20 cellular contexts compared by ENCODE assay signal in genomic region chr7:101094376-101094775, GRCh38. TPM values are rescaled to one million over a fixed set of nuclear protein-coding genes. Genes with fewer than 3 reads are reported as not detected.
DNase-seq lines count a peak whose midpoint lies in the region; ATAC-seq, FAIRE-seq and TF ChIP-seq lines count a peak whose summit lies in the region.
"Had no signal": no experiment of that assay in that cellular context is flagged by ENCODE, and none has a peak within 500 bp of the region (broad histone marks: within the 10 kb centered on the region; RNA-seq: fewer than 3 reads in every experiment).

No MANE protein-coding gene starts in this region.

- H3K27ac ChIP-seq in breast epithelium (no peak overlapping the region), astrocyte (ENCODE audit: low read depth, low read length) (peak overlapping the region; percentile 93), HepG2 (ENCODE audit: extremely low read length, insufficient read depth, low read length) (no peak overlapping the region), aorta (ENCODE audit: low read depth in 1 of 2, low read length in 2 of 2) (peak overlapping the region in 1 of 2 donors; percentile 64)
- H3K27ac ChIP-seq: 22Rv1, HL-60, left ventricle myocardium inferior had no signal

- H3K27ac Mint-ChIP-seq in MCF 10A (ENCODE audit: low read depth, unreplicated experiment) = peak overlapping the region; percentile 55
- peak overlapping the region; percentile 79 for H3K27ac Mint-ChIP-seq in astrocyte (ENCODE audit: unreplicated experiment)
- H3K27ac Mint-ChIP-seq: activated B cell treated with CpG ODN at 0.5 μM for 24 hours; activated CD8-positive, alpha-beta T cell treated with anti-CD3 and anti-CD28 coated beads for 36 hours; T-helper 2 cell treated with Interferon-gamma antibody and Interleukin-4, amounts not matched to agents 5 μg/mL and 100 μg/mL, for 36 hours had no signal

- no TSS peak for BruUV-seq in MCF 10A (replicated peaks; lab: Mats Ljungman, UMichigan)
- no TSS peak for BruUV-seq in HepG2 (replicated peaks; lab: Mats Ljungman, UMichigan)

- no peak for TF ChIP-seq POLR2A in breast epithelium (IDR thresholded peaks at IDR 0.05)
- TF ChIP-seq POLR2A in HepG2 (IDR thresholded peaks at IDR 0.05; ENCODE audit: insufficient read depth in 1 of 2, low read depth in 2 of 2, low read length in 2 of 2) = no peak

- ATAC-seq in HepG2 (no peak), aorta (ENCODE audit: low FRiP score) (peak; percentile 17)
- ATAC-seq: activated CD8-positive, alpha-beta T cell treated with anti-CD3 and anti-CD28 coated beads for 36 hours; effector memory CD8-positive, alpha-beta T cell had no signal

- peak overlapping the region; percentile 73 for H3K4me2 ChIP-seq in astrocyte (ENCODE audit: low read length)
- no peak overlapping the region for H3K4me2 ChIP-seq in HepG2 (ENCODE audit: low read depth, low read length)

- CTCF ChIA-PET in MCF 10A (lab: Yijun Ruan, JAX) (interaction anchor here (0.5 to 2.5 kb wide), 9 partner anchors 10 to 1083 kb away, joined by 3 to 7 read pairs (median 3); no protein-coding TSS in a partner anchor), HepG2 (lab: Yijun Ruan, JAX; ENCODE audit: low intra/inter-chr PET ratio, low total read pairs) (interaction anchor here (1.0 to 3.8 kb wide), 5 partner anchors 28 to 98 kb away, joined by 3 to 40 read pairs (median 7); no protein-coding TSS in a partner anchor)

- no peak for FAIRE-seq in astrocyte (lab: Jason Lieb, UNC)
- no peak for FAIRE-seq in HepG2 (lab: Jason Lieb, UNC)

- TF ChIP-seq RAD21 in HepG2 (CRISPR knock-in tag; IDR thresholded peaks at IDR 0.05) = no peak

- no peak for TF ChIP-seq CTCF in MCF 10A (IDR thresholded peaks at IDR 0.05; ENCODE audit: unreplicated experiment)
- TF ChIP-seq CTCF in breast epithelium (IDR thresholded peaks at IDR 0.05) = no peak
- TF ChIP-seq CTCF in astrocyte (IDR thresholded peaks at IDR 0.05; ENCODE audit: insufficient read depth, low read depth, low read length) = no peak
- TF ChIP-seq CTCF in HepG2 (CRISPR knock-in tag; IDR thresholded peaks at IDR 0.05) = no peak

- no peak overlapping the region for H2AFZ ChIP-seq in astrocyte (ENCODE audit: low read depth, low read length)
- no peak overlapping the region for H2AFZ ChIP-seq in HepG2 (ENCODE audit: low read length)

- DNase-seq in MCF 10A (ENCODE audit: unreplicated experiment) = no peak
- no peak for DNase-seq in breast epithelium (ENCODE audit: low spot score in 2 of 2)
- DNase-seq in astrocyte (ENCODE audit: low read depth) = no peak
- no peak for DNase-seq in HepG2 (ENCODE audit: low spot score)
- no peak for DNase-seq in aorta
- DNase-seq in HPDE6-E6E7 (ENCODE audit: extremely low spot score) = no peak
- DNase-seq in NCI-H446 (lab: John Stamatoyannopoulos, UW) = no peak
- no peak for DNase-seq in NCI-H748 treated with DMSO at 0.1 percent for 48 hours (lab: John Stamatoyannopoulos, UW)
- DNase-seq: activated B cell treated with CpG ODN at 0.5 μM for 24 hours; activated naive CD4-positive, alpha-beta T cell treated with anti-CD3 and anti-CD28 coated beads, Interleukin-2, amount 50 U/mL, for 16 hours; activated T-cell treated with anti-CD3 and anti-CD28 coated beads, Interleukin-2, amount 50 U/mL, for 4 hours; effector memory CD8-positive, alpha-beta T cell; left ventricle myocardium inferior; NCI-H2171 treated with DMSO at 0.1 percent for 48 hours had no signal

- H3K9me3 Mint-ChIP-seq in MCF 10A (ENCODE audit: unreplicated experiment) (no peaks in the 10 kb centered on the region), astrocyte (ENCODE audit: unreplicated experiment) (no peaks in the 10 kb centered on the region)
- H3K9me3 Mint-ChIP-seq: activated B cell treated with CpG ODN at 0.5 μM for 24 hours; activated CD8-positive, alpha-beta T cell treated with anti-CD3 and anti-CD28 coated beads for 36 hours; activated T-cell treated with anti-CD3 and anti-CD28 coated beads, Interleukin-2, amount 50 U/mL, for 4 hours; effector memory CD8-positive, alpha-beta T cell; T-helper 2 cell treated with Interferon-gamma antibody and Interleukin-4, amounts not matched to agents 5 μg/mL and 100 μg/mL, for 36 hours had no signal

- no peak overlapping the region for H3K4me3 Mint-ChIP-seq in MCF 10A (ENCODE audit: unreplicated experiment)
- peak overlapping the region; percentile 64 for H3K4me3 Mint-ChIP-seq in astrocyte (ENCODE audit: unreplicated experiment)
- H3K4me3 Mint-ChIP-seq: activated B cell treated with CpG ODN at 0.5 μM for 24 hours; activated CD8-positive, alpha-beta T cell treated with anti-CD3 and anti-CD28 coated beads for 36 hours; activated T-cell treated with anti-CD3 and anti-CD28 coated beads, Interleukin-2, amount 50 U/mL, for 4 hours; effector memory CD8-positive, alpha-beta T cell; T-helper 2 cell treated with Interferon-gamma antibody and Interleukin-4, amounts not matched to agents 5 μg/mL and 100 μg/mL, for 36 hours had no signal

- H3K4me3 ChIP-seq in breast epithelium (no peak overlapping the region), astrocyte (ENCODE audit: insufficient read depth, low read depth, low read length) (peak overlapping the region; percentile 12), HepG2 (replicated peaks in 1 of 3; ENCODE audit: insufficient read depth in 1 of 3, low read depth in 2 of 3, low read length in 3 of 3) (no peak overlapping the region), aorta (ENCODE audit: low read length in 2 of 2) (no peak overlapping the region)
- H3K4me3 ChIP-seq: heart right ventricle, left ventricle myocardium inferior had no signal

- peaks cover 15% of the 10 kb centered on the region for H3K4me1 Mint-ChIP-seq in MCF 10A (ENCODE audit: insufficient read depth, unreplicated experiment)
- H3K4me1 Mint-ChIP-seq in astrocyte (ENCODE audit: low read depth, unreplicated experiment) = peaks cover 24% of the 10 kb centered on the region

- H3K4me1 ChIP-seq in breast epithelium (no peaks in the 10 kb centered on the region), astrocyte (ENCODE audit: insufficient read depth, low read length) (peaks cover 26% of the 10 kb centered on the region), HepG2 (ENCODE audit: insufficient read depth, low read length) (peaks cover 29% of the 10 kb centered on the region), aorta (ENCODE audit: control insufficient read depth in 1 of 2, insufficient read depth in 2 of 2, low read length in 2 of 2) (no peaks in the 10 kb centered on the region)

- 74% methylated on average over 9 of the region's 9 CpGs for WGBS in HepG2 (ENCODE audit: low lambda C conversion rate)
- 45 to 51% methylated on average over 9 of the region's 9 CpGs for WGBS in aorta, 2 donors

- POLR2A ChIA-PET in MCF 10A (lab: Yijun Ruan, JAX) = interaction anchor here (0.8 to 3.3 kb wide), 3 partner anchors 9 to 555 kb away, joined by 4 to 23 read pairs (median 4); partner anchors contain the start of genes AGFG2 and TRIM56
- POLR2A ChIA-PET in HepG2 (lab: Yijun Ruan, JAX) = interaction anchor here (0.6 to 2.8 kb wide), 5 partner anchors 10 to 76 kb away, joined by 3 to 26 read pairs (median 3); partner anchors contain the start of genes SERPINE1 and TRIM56

- H3K36me3 Mint-ChIP-seq in MCF 10A (ENCODE audit: insufficient read depth, unreplicated experiment) = peaks cover 18% of the 10 kb centered on the region
- H3K36me3 Mint-ChIP-seq in astrocyte (ENCODE audit: low read depth, unreplicated experiment) = peaks cover 17% of the 10 kb centered on the region

- H3K9ac ChIP-seq in astrocyte (ENCODE audit: low read length) (peak overlapping the region; percentile 75), HepG2 (ENCODE audit: insufficient read depth, low read depth, low read length) (no peak overlapping the region)

- H3K36me3 ChIP-seq in breast epithelium (no peaks in the 10 kb centered on the region), astrocyte (ENCODE audit: insufficient read depth, low read length) (no peaks in the 10 kb centered on the region), HepG2 (replicated peaks in 1 of 2; ENCODE audit: control insufficient read depth in 1 of 2, insufficient read depth in 2 of 2, low read length in 2 of 2) (0 out of 5 replicates have a peak, but pooled peaks cover 2 to 5% of the 10 kb centered on the region in 2 experiments), aorta (ENCODE audit: control insufficient read depth in 1 of 2, insufficient read depth in 2 of 2, low read length in 1 of 2) (no peaks in the 10 kb centered on the region)

- H3K27me3 Mint-ChIP-seq in MCF 10A (ENCODE audit: insufficient read depth, unreplicated experiment) = no peaks in the 10 kb centered on the region
- no peaks in the 10 kb centered on the region for H3K27me3 Mint-ChIP-seq in astrocyte (ENCODE audit: low read depth, unreplicated experiment)
- H3K27me3 Mint-ChIP-seq: activated B cell treated with CpG ODN at 0.5 μM for 24 hours; activated CD8-positive, alpha-beta T cell treated with anti-CD3 and anti-CD28 coated beads for 36 hours; effector memory CD8-positive, alpha-beta T cell had no signal

- intact Hi-C loops in MCF 10A (cut with micrococcal nuclease) = loop anchor here (1.0 kb wide), 2 partner anchors 44 to 98 kb away; no protein-coding TSS in a partner anchor
- intact Hi-C loops in breast epithelium (cut with DNase I; ENCODE audit: low total_unique reads) = no loop called here
- intact Hi-C loops in HepG2 (cut with micrococcal nuclease; ENCODE audit: unreplicated experiment) = no loop called here
- intact Hi-C loops in aorta (cut with DNase I) = loop anchor here in 1 of 2 donors (2.0 kb wide), 1 partner anchor 44 kb away; no protein-coding TSS in a partner anchor

- H3K27me3 ChIP-seq in breast epithelium = no peaks in the 10 kb centered on the region
- no peaks in the 10 kb centered on the region for H3K27me3 ChIP-seq in astrocyte (ENCODE audit: insufficient read depth, low read length)
- no peaks in the 10 kb centered on the region for H3K27me3 ChIP-seq in HepG2 (ENCODE audit: control insufficient read depth in 1 of 2, insufficient read depth in 2 of 2, low read length in 2 of 2)
- H3K27me3 ChIP-seq in aorta (ENCODE audit: control insufficient read depth in 1 of 2, insufficient read depth in 2 of 2, low read length in 1 of 2) = no peaks in the 10 kb centered on the region
- H3K27me3 ChIP-seq: heart right ventricle had no signal

- in situ Hi-C loops in HepG2 (cut with HindIII; ENCODE audit: extremely low pct_ligation_motif_present, low pct_unique_long_range_greater_than_20kb) = no loop called here

- H3K79me2 ChIP-seq in astrocyte (ENCODE audit: insufficient read depth, low read length) = peaks cover 23% of the 10 kb centered on the region
- no peaks in the 10 kb centered on the region for H3K79me2 ChIP-seq in HepG2 (ENCODE audit: insufficient read depth, low read length)

- no peak for TF ChIP-seq EP300 in HepG2 (IDR thresholded peaks at IDR 0.05; ENCODE audit: low read depth in 2 of 2, low read length in 2 of 2)
- TF ChIP-seq EP300 in HepG2 (CRISPR knock-in tag; IDR thresholded peaks at IDR 0.05; ENCODE audit: borderline replicate concordance) = no peak

- H3K9me3 ChIP-seq in breast epithelium = no peaks in the 10 kb centered on the region
- H3K9me3 ChIP-seq in astrocyte (ENCODE audit: insufficient read depth, low read depth, low read length) = no peaks in the 10 kb centered on the region
- no peaks in the 10 kb centered on the region for H3K9me3 ChIP-seq in HepG2 (ENCODE audit: low read length)
- H3K9me3 ChIP-seq in aorta (ENCODE audit: control insufficient read depth, low read length) = no peaks in the 10 kb centered on the region
- H3K9me3 ChIP-seq: Caco-2, heart right ventricle, left ventricle myocardium inferior had no signal

- H4K20me1 ChIP-seq in astrocyte (ENCODE audit: insufficient read depth, low read length) = no peaks in the 10 kb centered on the region
- no peaks in the 10 kb centered on the region for H4K20me1 ChIP-seq in HepG2 (ENCODE audit: insufficient read depth, low read length)

RNA-seq across cellular contexts. Expression of gene TRIM56, which starts 9.1 kb away (rescaled TPM):
- total RNA-seq in MCF 10A (2022) (29.6 and 36.8 TPM in 2 replicates), breast epithelium (10 to 100 TPM; 14.1 to 21.6 (median 19.9) TPM), astrocyte (24.2 and 24.4 TPM in 2 replicates), HepG2 (2016; rRNA removed; fragmentation: Illumina TruSeq; extraction: Trizol) (7.1 and 8.1 TPM in 2 replicates), aorta (10 to 100 TPM; 56.6 to 58.3 TPM)
- 0.51 and 0.88 TPM in 2 replicates for total RNA-seq in HepG2 (2016; cell fraction: cytosol; rRNA removed; fragmentation: Illumina TruSeq; extraction: Trizol; ENCODE audit: low read depth)
- total RNA-seq in HepG2 (2016; cell fraction: insoluble cytoplasmic fraction; rRNA removed; fragmentation: Illumina TruSeq; extraction: Trizol) = 7.1 and 7.5 TPM in 2 replicates
- total RNA-seq in HepG2 (2016; cell fraction: membrane; rRNA removed; fragmentation: Illumina TruSeq; extraction: Trizol) = 2.1 and 2.7 TPM in 2 replicates
- 5.7 and 8.6 TPM in 2 replicates for total RNA-seq in HepG2 (2016; cell fraction: nucleus; rRNA removed; fragmentation: Illumina TruSeq; extraction: Trizol)
- polyA plus RNA-seq in HepG2 (2011; rRNA removed) (3.0 and 3.2 TPM in 2 replicates), aorta (10 to 100 TPM in 1 of 2 donors, 1 to 10 TPM in 1; 9.4 to 16.9 TPM)
- 1.3 and 1.8 TPM in 2 replicates for polyA plus RNA-seq in HepG2 (2011; cell fraction: cytosol; rRNA removed)
- polyA plus RNA-seq in HepG2 (2011; cell fraction: nucleus; rRNA removed) = 10.1 and 11.0 TPM in 2 replicates
- polyA plus RNA-seq in HepG2 (2012) = 9.5 and 9.7 TPM in 2 replicates
- 0.27 and 0.32 TPM in 2 replicates for polyA plus RNA-seq in HepG2 (2016; cell fraction: cytosol; fragmentation: Illumina TruSeq; extraction: Trizol; ENCODE audit: low read depth)
- 2.6 and 3.8 TPM in 2 replicates for polyA plus RNA-seq in HepG2 (2016; cell fraction: insoluble cytoplasmic fraction; fragmentation: Illumina TruSeq; extraction: Trizol; ENCODE audit: low read depth)
- 0.63 and 0.71 TPM in 2 replicates for polyA plus RNA-seq in HepG2 (2016; cell fraction: membrane; fragmentation: Illumina TruSeq; extraction: Trizol; ENCODE audit: low read depth)
- polyA plus RNA-seq in HepG2 (2016; cell fraction: nucleus; fragmentation: Illumina TruSeq; extraction: Trizol; ENCODE audit: insufficient read depth, low read depth) = 10.0 and 15.0 TPM in 2 replicates
- 14.7 and 16.6 TPM in 2 replicates for polyA minus RNA-seq in HepG2 (2011; rRNA and poly(A)+ RNA removed; ENCODE audit: low replicate concordance)
- polyA minus RNA-seq in HepG2 (2011; cell fraction: cytosol; rRNA and poly(A)+ RNA removed) = 3.3 and 5.4 TPM in 2 replicates
- 8.6 and 9.3 TPM in 2 replicates for polyA minus RNA-seq in HepG2 (2011; cell fraction: nucleus; rRNA and poly(A)+ RNA removed)

RNA-seq across cellular contexts. Expression of gene SERPINE1, which starts 32.5 kb away (rescaled TPM):
- total RNA-seq in MCF 10A (2022) (56.7 and 80.6 TPM in 2 replicates), breast epithelium (10 to 100 TPM in 1 of 3 donors, 1 to 10 TPM in 2; 6.2 to 24.3 (median 7.4) TPM), astrocyte (1,303 and 1,496 TPM in 2 replicates), HepG2 (2016; rRNA removed; fragmentation: Illumina TruSeq; extraction: Trizol) (9.2 and 21.2 TPM in 2 replicates), aorta (100 to 1,000 TPM in 1 of 2 donors, 10 to 100 TPM in 1; 57.1 to 693 TPM)
- 3.3 and 3.6 TPM in 2 replicates for total RNA-seq in HepG2 (2016; cell fraction: cytosol; rRNA removed; fragmentation: Illumina TruSeq; extraction: Trizol; ENCODE audit: low read depth)
- total RNA-seq in HepG2 (2016; cell fraction: insoluble cytoplasmic fraction; rRNA removed; fragmentation: Illumina TruSeq; extraction: Trizol) = 8.0 and 21.0 TPM in 2 replicates
- 8.0 and 9.1 TPM in 2 replicates for total RNA-seq in HepG2 (2016; cell fraction: membrane; rRNA removed; fragmentation: Illumina TruSeq; extraction: Trizol)
- 18.0 and 20.9 TPM in 2 replicates for total RNA-seq in HepG2 (2016; cell fraction: nucleus; rRNA removed; fragmentation: Illumina TruSeq; extraction: Trizol)
- polyA plus RNA-seq in HepG2 (2011; rRNA removed) (1,576 and 2,365 TPM in 2 replicates), aorta (100 to 1,000 TPM in 1 of 2 donors, 10 to 100 TPM in 1; 71.5 to 137 TPM)
- polyA plus RNA-seq in HepG2 (2011; cell fraction: cytosol; rRNA removed) = 1,491 and 1,809 TPM in 2 replicates
- polyA plus RNA-seq in HepG2 (2011; cell fraction: nucleus; rRNA removed) = 562 and 817 TPM in 2 replicates
- 545 and 706 TPM in 2 replicates for polyA plus RNA-seq in HepG2 (2012)
- polyA plus RNA-seq in HepG2 (2016; cell fraction: cytosol; fragmentation: Illumina TruSeq; extraction: Trizol; ENCODE audit: low read depth) = 3.7 and 4.4 TPM in 2 replicates
- 9.1 and 11.4 TPM in 2 replicates for polyA plus RNA-seq in HepG2 (2016; cell fraction: insoluble cytoplasmic fraction; fragmentation: Illumina TruSeq; extraction: Trizol; ENCODE audit: low read depth)
- polyA plus RNA-seq in HepG2 (2016; cell fraction: membrane; fragmentation: Illumina TruSeq; extraction: Trizol; ENCODE audit: low read depth) = 6.1 and 6.8 TPM in 2 replicates
- polyA plus RNA-seq in HepG2 (2016; cell fraction: nucleus; fragmentation: Illumina TruSeq; extraction: Trizol; ENCODE audit: insufficient read depth, low read depth) = 38.3 and 38.7 TPM in 2 replicates
- 6.3 and 1,949 TPM in 2 replicates for polyA minus RNA-seq in HepG2 (2011; rRNA and poly(A)+ RNA removed; ENCODE audit: low replicate concordance)
- polyA minus RNA-seq in HepG2 (2011; cell fraction: cytosol; rRNA and poly(A)+ RNA removed) = 904 and 1,305 TPM in 2 replicates
- 242 and 430 TPM in 2 replicates for polyA minus RNA-seq in HepG2 (2011; cell fraction: nucleus; rRNA and poly(A)+ RNA removed)
- total RNA-seq: activated B cell treated with CpG ODN at 0.5 μM for 24 hours had no signal

RNA-seq across cellular contexts. Expression of gene AP1S1, which starts 59.9 kb away (rescaled TPM):
- total RNA-seq in MCF 10A (2022) (72.1 and 72.5 TPM in 2 replicates), breast epithelium (10 to 100 TPM; 29.6 to 55.7 (median 44.6) TPM), astrocyte (172 and 181 TPM in 2 replicates), HepG2 (2016; rRNA removed; fragmentation: Illumina TruSeq; extraction: Trizol) (57.5 and 77.9 TPM in 2 replicates), aorta (10 to 100 TPM; 21.3 to 26.9 TPM)
- 12.5 and 16.2 TPM in 2 replicates for total RNA-seq in HepG2 (2016; cell fraction: cytosol; rRNA removed; fragmentation: Illumina TruSeq; extraction: Trizol; ENCODE audit: low read depth)
- 61.5 and 77.2 TPM in 2 replicates for total RNA-seq in HepG2 (2016; cell fraction: insoluble cytoplasmic fraction; rRNA removed; fragmentation: Illumina TruSeq; extraction: Trizol)
- 27.8 and 28.9 TPM in 2 replicates for total RNA-seq in HepG2 (2016; cell fraction: membrane; rRNA removed; fragmentation: Illumina TruSeq; extraction: Trizol)
- total RNA-seq in HepG2 (2016; cell fraction: nucleus; rRNA removed; fragmentation: Illumina TruSeq; extraction: Trizol) = 21.6 and 22.0 TPM in 2 replicates
- polyA plus RNA-seq in HepG2 (2011; rRNA removed) (65.2 and 68.1 TPM in 2 replicates), aorta (10 to 100 TPM; 16.8 to 51.2 TPM)
- 72.3 and 73.9 TPM in 2 replicates for polyA plus RNA-seq in HepG2 (2011; cell fraction: cytosol; rRNA removed)
- 36.3 and 39.1 TPM in 2 replicates for polyA plus RNA-seq in HepG2 (2011; cell fraction: nucleus; rRNA removed)
- polyA plus RNA-seq in HepG2 (2012) = 37.2 and 44.1 TPM in 2 replicates
- polyA plus RNA-seq in HepG2 (2016; cell fraction: cytosol; fragmentation: Illumina TruSeq; extraction: Trizol; ENCODE audit: low read depth) = 12.3 and 17.5 TPM in 2 replicates
- 79.7 and 84.4 TPM in 2 replicates for polyA plus RNA-seq in HepG2 (2016; cell fraction: insoluble cytoplasmic fraction; fragmentation: Illumina TruSeq; extraction: Trizol; ENCODE audit: low read depth)
- 20.4 and 24.4 TPM in 2 replicates for polyA plus RNA-seq in HepG2 (2016; cell fraction: membrane; fragmentation: Illumina TruSeq; extraction: Trizol; ENCODE audit: low read depth)
- 37.5 and 48.7 TPM in 2 replicates for polyA plus RNA-seq in HepG2 (2016; cell fraction: nucleus; fragmentation: Illumina TruSeq; extraction: Trizol; ENCODE audit: insufficient read depth, low read depth)
- polyA minus RNA-seq in HepG2 (2011; rRNA and poly(A)+ RNA removed; ENCODE audit: low replicate concordance) = 27.0 and 72.1 TPM in 2 replicates
- 13.5 and 15.9 TPM in 2 replicates for polyA minus RNA-seq in HepG2 (2011; cell fraction: cytosol; rRNA and poly(A)+ RNA removed)
- 6.6 and 8.1 TPM in 2 replicates for polyA minus RNA-seq in HepG2 (2011; cell fraction: nucleus; rRNA and poly(A)+ RNA removed)
